In genomic region chr19:39145180-39145953, GRCh38 we compare ENCODE assay signal across 13 cellular contexts. TPM values are rescaled to one million over a fixed set of nuclear protein-coding genes. Genes with fewer than 3 reads are reported as not detected.
DNase-seq lines count a peak whose midpoint lies in the region; ATAC-seq and TF ChIP-seq lines count a peak whose summit lies in the region.
"Had no signal": no experiment of that assay in that cellular context is flagged by ENCODE, and none has a peak within 500 bp of the region (broad histone marks: within the 10 kb centered on the region; RNA-seq: fewer than 3 reads in every experiment).

No MANE protein-coding gene starts in this region.

- H3K4me3 ChIP-seq in gastroesophageal sphincter (peak overlapping the region in 1 of 2 donors; percentile 34), muscle layer of colon (ENCODE audit: low read depth in 1 of 2, low read length in 2 of 2) (peak overlapping the region in 1 of 2 donors; percentile 4), thoracic aorta (peak overlapping the region; percentile 59)

- H3K27me3 ChIP-seq in gastroesophageal sphincter (no peaks in the 10 kb centered on the region), muscle layer of colon (ENCODE audit: control insufficient read depth in 1 of 2, insufficient read depth in 2 of 2, low read length in 2 of 2) (no peaks in the 10 kb centered on the region), thoracic aorta (replicated peaks; ENCODE audit: insufficient read depth) (no peaks in the 10 kb centered on the region)
- H3K27me3 ChIP-seq: Peyer's patch had no signal

- peaks cover 20% of the 10 kb centered on the region for H3K4me1 Mint-ChIP-seq in T-helper 17 cell

- no peaks in the 10 kb centered on the region for H3K36me3 Mint-ChIP-seq in T-helper 17 cell (ENCODE audit: low read depth)

- H3K27ac ChIP-seq in gastroesophageal sphincter, result peak overlapping the region; percentile 67 to 92 (median 88)
- peak overlapping the region; percentile 74 for H3K27ac ChIP-seq in muscle layer of colon (ENCODE audit: low read depth, low read length)
- peak overlapping the region; percentile 59 to 78 for H3K27ac ChIP-seq in thoracic aorta

- TF ChIP-seq CTCF in gastroesophageal sphincter (IDR thresholded peaks at IDR 0.05) (peak in 2 of 4 experiments; percentile 7 to 45), thoracic aorta (IDR thresholded peaks at IDR 0.05) (peak; percentile 39)

- no peak for TF ChIP-seq EP300 in gastroesophageal sphincter (IDR thresholded peaks at IDR 0.05)

- peak overlapping the region; percentile 11 for H3K9ac ChIP-seq in muscle layer of colon (ENCODE audit: low read length)

- DNase-seq in NCI-H2227 treated with DMSO at 0.1 percent for 48 hours (lab: John Stamatoyannopoulos, UW) (peak; percentile 91), thoracic aorta (ENCODE audit: low spot score) (no peak), T-helper 17 cell (no peak)
- DNase-seq: activated CD4-positive, CD25-positive, alpha-beta regulatory T cell treated with anti-CD3 and anti-CD28 coated beads, Interleukin-2, amount 50 U/mL, for 72 hours; GOT3; NCI-H1417; Peyer's patch had no signal

- no peak overlapping the region for H3K4me3 Mint-ChIP-seq in T-helper 17 cell

- H3K36me3 ChIP-seq in gastroesophageal sphincter, result no peaks in the 10 kb centered on the region
- no peaks in the 10 kb centered on the region for H3K36me3 ChIP-seq in muscle layer of colon (ENCODE audit: insufficient read depth, low read length)
- H3K36me3 ChIP-seq in thoracic aorta, result no peaks in the 10 kb centered on the region

- 6 to 53% methylated on average over 5 to 9 of the region's 26 CpGs for WGBS in gastroesophageal sphincter (ENCODE audit: low coverage in 1 of 2), 2 donors

- H3K9me3 ChIP-seq in gastroesophageal sphincter (no peaks in the 10 kb centered on the region), muscle layer of colon (ENCODE audit: low read length) (no peaks in the 10 kb centered on the region), thoracic aorta (no peaks in the 10 kb centered on the region), T-helper 17 cell (ENCODE audit: control insufficient read depth, low read length, poor library complexity, severe bottlenecking) (no peaks in the 10 kb centered on the region)
- H3K9me3 ChIP-seq: Peyer's patch had no signal

- no peak for TF ChIP-seq POLR2A in gastroesophageal sphincter (IDR thresholded peaks at IDR 0.05)

- ATAC-seq in gastroesophageal sphincter (peak; percentile 67), thoracic aorta (ENCODE audit: insufficient number of reproducible peaks, low FRiP score, low read depth) (no peak), T-helper 17 cell (no peak), HG02884 (IDR thresholded peaks at IDR 0.05; ENCODE audit: unreplicated experiment) (no peak), GM19467 (IDR thresholded peaks at IDR 0.05; ENCODE audit: unreplicated experiment) (no peak), HG02759 (IDR thresholded peaks at IDR 0.05; ENCODE audit: unreplicated experiment) (no peak)

- H3K27me3 Mint-ChIP-seq in T-helper 17 cell, result no peaks in the 10 kb centered on the region

- no peak overlapping the region for H3K27ac Mint-ChIP-seq in T-helper 17 cell

- H3K4me1 ChIP-seq in gastroesophageal sphincter (peaks cover 8 to 64% (median 20%) of the 10 kb centered on the region in 3 donors), muscle layer of colon (ENCODE audit: insufficient read depth, low read length) (peaks cover 42% of the 10 kb centered on the region), thoracic aorta (ENCODE audit: control insufficient read depth in 1 of 2, low read depth in 2 of 2) (peaks cover 14 to 28% of the 10 kb centered on the region in 2 donors)

RNA-seq across cellular contexts. Expression of gene PAK4, which starts 19.8 kb away (rescaled TPM):
- total RNA-seq in gastroesophageal sphincter (10 to 100 TPM in 1 of 4 donors, 1 to 10 TPM in 3; 6.1 to 16.3 (median 7.5) TPM), thoracic aorta (1 to 10 TPM; 7.4 to 8.7 TPM), T-helper 17 cell (1 to 10 TPM; 9.6 to 9.7 TPM)

RNA-seq across cellular contexts. Expression of gene NCCRP1, which starts 51.4 kb away (rescaled TPM):
- 10 to 100 TPM in 1 of 4 donors, 1 to 10 TPM in 1, under 1 TPM in 2; 0.13 to 13.7 (median 2.3) TPM for total RNA-seq in gastroesophageal sphincter
- total RNA-seq in thoracic aorta, result under 1 TPM in 1 of 2 donors, not detected in 1; 0.27 TPM
- not detected for total RNA-seq in T-helper 17 cell
- total RNA-seq: fibroblast of villous mesenchyme had no signal

RNA-seq across cellular contexts. Expression of gene SYCN, which starts 58.7 kb away (rescaled TPM):
- total RNA-seq in gastroesophageal sphincter (not detected), thoracic aorta (not detected), T-helper 17 cell (not detected)
- total RNA-seq: fibroblast of villous mesenchyme, Peyer's patch had no signal
